ENCODE assay signal across 1 cellular context in genomic region chr12:105085537-105085936, GRCh38.
TF ChIP-seq lines count a peak whose summit lies in the region.

No MANE protein-coding gene starts in this region.

TF ChIP-seq in GM23338, 12 proteins besides CTCF, POLR2A, EP300 and RAD21 (continued from another document):
- TF ChIP-seq ZNF462 (CRISPR knock-in tag; IDR thresholded peaks at IDR 0.05) = no peak
TF ChIP-seq in GM23338: peak in this region for 0.
